ENCODE assay signal across 10 cellular contexts in genomic region chr10:69479737-69480412, GRCh38. TPM values are rescaled to one million over a fixed set of nuclear protein-coding genes. Genes with fewer than 3 reads are reported as not detected.
DNase-seq lines count a peak whose midpoint lies in the region; ATAC-seq and TF ChIP-seq lines count a peak whose summit lies in the region.
"Had no signal": no experiment of that assay in that cellular context is flagged by ENCODE, and none has a peak within 500 bp of the region (broad histone marks: within the 10 kb centered on the region; RNA-seq: fewer than 3 reads in every experiment).

No MANE protein-coding gene starts in this region.

- H3K4me1 Mint-ChIP-seq in chondrocyte (ENCODE audit: low read depth): peaks cover 36% of the 10 kb centered on the region
- no peaks in the 10 kb centered on the region for H3K4me1 Mint-ChIP-seq in stimulated activated effector memory CD8-positive, alpha-beta T cell treated with anti-CD3 and anti-CD28 coated beads, Interleukin-12 subunit alpha, Interleukin-12 subunit beta, amount 100 ng/mL, for 72 hours
- H3K4me1 Mint-ChIP-seq in T-cell: peaks cover 0 to 2% (median 0%) of the 10 kb centered on the region in 3 donors
- H3K4me1 Mint-ChIP-seq: activated CD4-positive, alpha-beta memory T cell treated with anti-CD3 and anti-CD28 coated beads, Interleukin-2, amount 10 ng/mL, durations not matched to agents 7 days and 5 days had no signal

- H3K36me3 Mint-ChIP-seq in chondrocyte (ENCODE audit: low read depth) (peaks cover 2% of the 10 kb centered on the region), T-cell (peaks cover 2% of the 10 kb centered on the region)
- H3K36me3 Mint-ChIP-seq in stimulated activated effector memory CD8-positive, alpha-beta T cell treated with anti-CD3 and anti-CD28 coated beads, Interleukin-12 subunit alpha, Interleukin-12 subunit beta, amount 100 ng/mL, for 72 hours: no peaks in the 10 kb centered on the region

- H3K27me3 ChIP-seq in lower lobe of right lung (ENCODE audit: low read depth): no peaks in the 10 kb centered on the region
- H3K27me3 ChIP-seq: brain microvascular endothelial cell had no signal

- DNase-seq in chondrocyte (ENCODE audit: low spot score) (no peak), lower lobe of right lung (peak; percentile 25), T-cell (no peak), SKM-1 treated with dmso at 0.1 percent for 144 hours (lab: John Stamatoyannopoulos, UW; ENCODE audit: unreplicated experiment) (no peak), SHP77 (lab: John Stamatoyannopoulos, UW) (no peak), NCI-H82 treated with DMSO at 0.1 percent for 48 hours (lab: John Stamatoyannopoulos, UW; ENCODE audit: unreplicated experiment) (no peak)
- DNase-seq in stimulated activated effector memory CD8-positive, alpha-beta T cell treated with anti-CD3 and anti-CD28 coated beads, Interleukin-12 subunit alpha, Interleukin-12 subunit beta, amount 100 ng/mL, for 72 hours (ENCODE audit: low spot score in 2 of 2): no peak
- DNase-seq: activated CD4-positive, alpha-beta memory T cell treated with anti-CD3 and anti-CD28 coated beads, Interleukin-2, amount 10 ng/mL, durations not matched to agents 7 days and 5 days; brain microvascular endothelial cell had no signal

- H3K27me3 Mint-ChIP-seq in chondrocyte (ENCODE audit: low read depth) (no peaks in the 10 kb centered on the region), T-cell (no peaks in the 10 kb centered on the region)
- H3K27me3 Mint-ChIP-seq: activated CD4-positive, alpha-beta memory T cell treated with anti-CD3 and anti-CD28 coated beads, Interleukin-2, amount 10 ng/mL, durations not matched to agents 7 days and 5 days had no signal

- H3K27ac ChIP-seq in HEK293 (ENCODE audit: extremely low read depth, low read depth, low read length): no peak overlapping the region
- H3K27ac ChIP-seq in lower lobe of right lung: peak overlapping the region; percentile 72
- H3K27ac ChIP-seq: brain microvascular endothelial cell had no signal

- H3K27ac Mint-ChIP-seq in chondrocyte (ENCODE audit: unreplicated experiment): peak overlapping the region; percentile 93
- peak overlapping the region; percentile 48 for H3K27ac Mint-ChIP-seq in stimulated activated effector memory CD8-positive, alpha-beta T cell treated with anti-CD3 and anti-CD28 coated beads, Interleukin-12 subunit alpha, Interleukin-12 subunit beta, amount 100 ng/mL, for 72 hours
- H3K27ac Mint-ChIP-seq in T-cell: no peak overlapping the region
- H3K27ac Mint-ChIP-seq: activated CD4-positive, alpha-beta memory T cell treated with anti-CD3 and anti-CD28 coated beads, Interleukin-2, amount 10 ng/mL, durations not matched to agents 7 days and 5 days had no signal

- H3K4me3 Mint-ChIP-seq in chondrocyte (ENCODE audit: unreplicated experiment) (peak overlapping the region; percentile 23), T-cell (no peak overlapping the region)
- H3K4me3 Mint-ChIP-seq in stimulated activated effector memory CD8-positive, alpha-beta T cell treated with anti-CD3 and anti-CD28 coated beads, Interleukin-12 subunit alpha, Interleukin-12 subunit beta, amount 100 ng/mL, for 72 hours: no peak overlapping the region
- H3K4me3 Mint-ChIP-seq: activated CD4-positive, alpha-beta memory T cell treated with anti-CD3 and anti-CD28 coated beads, Interleukin-2, amount 10 ng/mL, durations not matched to agents 7 days and 5 days had no signal

- H3K4me1 ChIP-seq in HEK293 (ENCODE audit: control insufficient read depth, insufficient read depth, low read length): no peaks in the 10 kb centered on the region
- H3K4me1 ChIP-seq in lower lobe of right lung: peaks cover 51% of the 10 kb centered on the region

- POLR2A ChIA-PET in HEK293 (lab: Yijun Ruan, JAX) (interaction anchor here (0.5 kb wide), 1 partner anchor 1356 kb away, joined by 3 read pairs; no protein-coding TSS in a partner anchor), T-cell (lab: Charles Lee) (no interaction called here)

- CTCF ChIA-PET in HEK293 (lab: Yijun Ruan, JAX) (interaction anchor here (0.5 kb wide), 2 partner anchors 31 to 356 kb away, joined by 3 to 5 read pairs; no protein-coding TSS in a partner anchor), T-cell (lab: Charles Lee) (interaction anchor here (0.5 to 0.6 kb wide), 2 partner anchors 22 to 271 kb away, joined by 3 read pairs; no protein-coding TSS in a partner anchor)

- H3K9me3 Mint-ChIP-seq in chondrocyte (ENCODE audit: low read depth) (no peaks in the 10 kb centered on the region), T-cell (no peaks in the 10 kb centered on the region)
- H3K9me3 Mint-ChIP-seq in stimulated activated effector memory CD8-positive, alpha-beta T cell treated with anti-CD3 and anti-CD28 coated beads, Interleukin-12 subunit alpha, Interleukin-12 subunit beta, amount 100 ng/mL, for 72 hours: no peaks in the 10 kb centered on the region
- H3K9me3 Mint-ChIP-seq: activated CD4-positive, alpha-beta memory T cell treated with anti-CD3 and anti-CD28 coated beads, Interleukin-2, amount 10 ng/mL, durations not matched to agents 7 days and 5 days had no signal

- ATAC-seq in lower lobe of right lung (peak; percentile 17 to 23), T-cell (replicated peaks in 1 of 4) (no peak)
- ATAC-seq in stimulated activated effector memory CD8-positive, alpha-beta T cell treated with anti-CD3 and anti-CD28 coated beads, Interleukin-12 subunit alpha, Interleukin-12 subunit beta, amount 100 ng/mL, for 72 hours: no peak

- no peaks in the 10 kb centered on the region for H3K9me3 ChIP-seq in HEK293 (ENCODE audit: control insufficient read depth, insufficient read depth, low read depth, low read length)
- no peaks in the 10 kb centered on the region for H3K9me3 ChIP-seq in lower lobe of right lung

- H3K36me3 ChIP-seq in HEK293 (ENCODE audit: control insufficient read depth in 2 of 2, insufficient read depth in 1 of 2, low read length in 2 of 2): no peaks in the 10 kb centered on the region
- H3K36me3 ChIP-seq in lower lobe of right lung: no peaks in the 10 kb centered on the region
- H3K36me3 ChIP-seq: brain microvascular endothelial cell had no signal

- intact Hi-C loops in lower lobe of right lung (cut with DNase I): no loop called here

- no peak for TF ChIP-seq CTCF in HEK293 (tag by site-specific recombination; IDR thresholded peaks at IDR 0.05)
- TF ChIP-seq CTCF in chondrocyte (IDR thresholded peaks at IDR 0.05): no peak
- TF ChIP-seq CTCF in lower lobe of right lung (IDR thresholded peaks at IDR 0.05): no peak

- no peak overlapping the region for H3K4me3 ChIP-seq in HEK293 (ENCODE audit: low read depth, low read length)
- H3K4me3 ChIP-seq in lower lobe of right lung: no peak overlapping the region

TF ChIP-seq in HEK293, 187 proteins besides CTCF, POLR2A, EP300 and RAD21:
- TF ChIP-seq ZNF138 (tag by site-specific recombination; IDR thresholded peaks at IDR 0.05; ENCODE audit: borderline replicate concordance) (no peak), ZNF423 (tag by site-specific recombination; IDR thresholded peaks at IDR 0.05) (0 out of 2 replicates have a peak, but pooled peaks have one; percentile 18), ZNF600 (tag by site-specific recombination; IDR thresholded peaks at IDR 0.05) (0 out of 2 replicates have a peak, but pooled peaks have one; percentile 36), ZNF692 (tag by site-specific recombination; IDR thresholded peaks at IDR 0.05) (no peak), SP7 (tag by site-specific recombination; IDR thresholded peaks at IDR 0.05) (0 out of 2 replicates have a peak, but pooled peaks have one; percentile 40)

RNA-seq across cellular contexts. Expression of gene TSPAN15, which starts 28.6 kb away (rescaled TPM):
- total RNA-seq in chondrocyte (1.7 to 11.1 TPM (median 8.9 TPM) in 3 replicates), lower lobe of right lung (46.1 TPM), T-cell (1 to 10 TPM; 2.9 to 8.2 (median 6.2) TPM)

Comparison
In these comparisons a context has a peak if more than half of its experiments do, and no peak if none do; other contexts are left out.
1. H3K27ac Mint-ChIP-seq: peak in chondrocyte (single experiment) and stimulated activated effector memory CD8-positive, alpha-beta T cell treated with anti-CD3 and anti-CD28 coated beads, Interleukin-12 subunit alpha, Interleukin-12 subunit beta, amount 100 ng/mL, for 72 hours (single experiment); none in T-cell (0 of 2).
2. ATAC-seq: peak in lower lobe of right lung (2 of 2); none in stimulated activated effector memory CD8-positive, alpha-beta T cell treated with anti-CD3 and anti-CD28 coated beads, Interleukin-12 subunit alpha, Interleukin-12 subunit beta, amount 100 ng/mL, for 72 hours (single experiment) and T-cell (0 of 4).